1 cellular context compared by ENCODE assay signal in genomic region chr1:91529856-91530255, GRCh38.
TF ChIP-seq lines count a peak whose summit lies in the region.

No MANE protein-coding gene starts in this region.

TF ChIP-seq in GM23338, 12 proteins besides CTCF, POLR2A, EP300 and RAD21 (continued from another document):
- TF ChIP-seq ZNF462 (CRISPR knock-in tag; IDR thresholded peaks at IDR 0.05) (no peak), EZH2 (IDR thresholded peaks at IDR 0.05; ENCODE audit: low read depth, unreplicated experiment) (no peak), NANOG (IDR thresholded peaks at IDR 0.05; ENCODE audit: borderline replicate concordance) (no peak)
